17 cellular contexts compared by ENCODE assay signal in genomic region chrX:84933956-84934556, GRCh38.
DNase-seq lines count a peak whose midpoint lies in the region; ATAC-seq, FAIRE-seq and TF ChIP-seq lines count a peak whose summit lies in the region.
"Had no signal": no experiment of that assay in that cellular context is flagged by ENCODE, and none has a peak within 500 bp of the region (broad histone marks: within the 10 kb centered on the region; RNA-seq: fewer than 3 reads in every experiment).

No MANE protein-coding gene starts in this region.

- no peak overlapping the region for H3K27ac Mint-ChIP-seq in CD14-positive monocyte
- H3K27ac Mint-ChIP-seq: CD4-positive, alpha-beta T cell; H9 had no signal

- no peak for TF ChIP-seq EP300 in ovary (IDR thresholded peaks at IDR 0.05)

- intact Hi-C loops in left ventricle myocardium inferior (cut with micrococcal nuclease), result no loop called here
- intact Hi-C loops in Right ventricle myocardium inferior (cut with DNase I), result no loop called here
- intact Hi-C loops in aorta (cut with DNase I), result no loop called here
- intact Hi-C loops in ovary (cut with DNase I), result no loop called here
- intact Hi-C loops in CD14-positive monocyte (cut with micrococcal nuclease), result no loop called here

- FAIRE-seq in GM12892 (lab: Jason Lieb, UNC), result no peak
- FAIRE-seq: D721Med had no signal

- ATAC-seq in Right ventricle myocardium inferior (no peak), esophagus mucosa (peak; percentile 23), aorta (ENCODE audit: low FRiP score) (peak; percentile 19)

- H3K27me3 Mint-ChIP-seq in CD14-positive monocyte (ENCODE audit: low read depth in 3 of 3), result peaks cover 0 to 4% (median 0%) of the 10 kb centered on the region in 3 donors
- H3K27me3 Mint-ChIP-seq: CD4-positive, alpha-beta T cell had no signal

- H3K4me1 ChIP-seq in left ventricle myocardium inferior (no peaks in the 10 kb centered on the region), aorta (ENCODE audit: control insufficient read depth in 1 of 2, insufficient read depth in 2 of 2, low read length in 2 of 2) (no peaks in the 10 kb centered on the region), ovary (ENCODE audit: insufficient read depth) (no peaks in the 10 kb centered on the region)
- H3K4me1 ChIP-seq: BE2C, Caco-2 had no signal

- no peak for TF ChIP-seq POLR2A in GM12892 (IDR thresholded peaks at IDR 0.05; ENCODE audit: low read depth, low read length)
- TF ChIP-seq POLR2A in ovary (IDR thresholded peaks at IDR 0.05), result no peak

- DNase-seq in left ventricle myocardium inferior, result peak; percentile 11
- DNase-seq in Right ventricle myocardium inferior (ENCODE audit: missing footprints), result no peak
- DNase-seq in GM12892 (ENCODE audit: insufficient read length), result peak; percentile 3
- DNase-seq in aorta, result no peak
- DNase-seq in ovary, result no peak
- DNase-seq in CD14-positive monocyte (ENCODE audit: low spot score), result no peak
- DNase-seq: BE2C; C1 segment of cervical spinal cord; Caco-2; CD4-positive, alpha-beta T cell; DMS153; DMS79; GF-D8; GOT3; H9 had no signal

- H3K4me3 ChIP-seq in left ventricle myocardium inferior (no peak overlapping the region), aorta (ENCODE audit: low read length in 2 of 2) (no peak overlapping the region), ovary (no peak overlapping the region)

- H3K27ac ChIP-seq in left ventricle myocardium inferior (replicated peaks) (no peak overlapping the region), aorta (ENCODE audit: low read depth in 1 of 2, low read length in 2 of 2) (no peak overlapping the region), ovary (no peak overlapping the region)

- 60 to 89% methylated on average over 39 to 46 of the region's 46 CpGs for WGBS in aorta, 2 donors
- 68 to 82% (median 81%) methylated on average over 42 to 46 of the region's 46 CpGs for WGBS in ovary, 3 donors

- H3K4me1 Mint-ChIP-seq in CD14-positive monocyte, result no peaks in the 10 kb centered on the region
- H3K4me1 Mint-ChIP-seq: H9 had no signal

- H3K36me3 ChIP-seq in left ventricle myocardium inferior (no peaks in the 10 kb centered on the region), aorta (ENCODE audit: control insufficient read depth in 1 of 2, insufficient read depth in 2 of 2, low read length in 1 of 2) (no peaks in the 10 kb centered on the region), ovary (no peaks in the 10 kb centered on the region)
- H3K36me3 ChIP-seq: BE2C had no signal

- peaks cover 0 to 6% (median 2%) of the 10 kb centered on the region in 7 donors for H3K9me3 Mint-ChIP-seq in CD14-positive monocyte
- H3K9me3 Mint-ChIP-seq: CD4-positive, alpha-beta T cell had no signal

- H3K9me3 ChIP-seq in left ventricle myocardium inferior (replicated peaks) (no peaks in the 10 kb centered on the region), aorta (ENCODE audit: control insufficient read depth, low read length) (no peaks in the 10 kb centered on the region), ovary (no peaks in the 10 kb centered on the region)
- H3K9me3 ChIP-seq: BE2C, Caco-2 had no signal

- no peak for TF ChIP-seq CTCF in left ventricle myocardium inferior (IDR thresholded peaks at IDR 0.05; ENCODE audit: borderline replicate concordance)
- TF ChIP-seq CTCF in ovary (IDR thresholded peaks at IDR 0.05), result no peak
- no peak for TF ChIP-seq CTCF in CD14-positive monocyte (IDR thresholded peaks at IDR 0.05)

- H3K4me3 Mint-ChIP-seq in CD14-positive monocyte, result no peak overlapping the region
- H3K4me3 Mint-ChIP-seq: CD4-positive, alpha-beta T cell; H9 had no signal

- H3K36me3 Mint-ChIP-seq in CD14-positive monocyte, result no peaks in the 10 kb centered on the region

- H3K27me3 ChIP-seq in left ventricle myocardium inferior (ENCODE audit: low read depth) (no peaks in the 10 kb centered on the region), aorta (ENCODE audit: control insufficient read depth in 1 of 2, insufficient read depth in 2 of 2, low read length in 1 of 2) (no peaks in the 10 kb centered on the region), ovary (no peaks in the 10 kb centered on the region)
- H3K27me3 ChIP-seq: BE2C had no signal

Comparison
In these comparisons a context has a peak if more than half of its experiments do, and no peak if none do; other contexts are left out.
1. DNase-seq: peak in left ventricle myocardium inferior (single experiment) and GM12892 (single experiment); none in Right ventricle myocardium inferior (single experiment), aorta (0 of 2), ovary (0 of 5) and CD14-positive monocyte (single experiment).